7 cellular contexts compared by ENCODE assay signal in genomic region chr5:40680741-40681350, GRCh38. TPM values are rescaled to one million over a fixed set of nuclear protein-coding genes. Genes with fewer than 3 reads are reported as not detected.
DNase-seq lines count a peak whose midpoint lies in the region; ATAC-seq and TF ChIP-seq lines count a peak whose summit lies in the region.

No MANE protein-coding gene starts in this region.

- peak; percentile 21 for TF ChIP-seq CTCF in HFF-Myc (IDR thresholded peaks at IDR 0.05; ENCODE audit: low read depth, low read length, missing control alignments)
- TF ChIP-seq CTCF in epithelial cell of esophagus (IDR thresholded peaks at IDR 0.05; ENCODE audit: insufficient read depth, low read depth, low read length, missing control alignments): no peak

- H3K27ac Mint-ChIP-seq in activated CD4-positive, alpha-beta T cell treated with anti-CD3 and anti-CD28 coated beads, Interleukin-2, amount 10 ng/mL, durations not matched to agents 24 days and 14 days: peak overlapping the region; percentile 99
- peak overlapping the region; percentile 92 to 99 (median 98) for H3K27ac Mint-ChIP-seq in naive thymus-derived CD8-positive, alpha-beta T cell

- peak; percentile 7 to 11 for ATAC-seq in naive thymus-derived CD8-positive, alpha-beta T cell
- no peak for ATAC-seq in GM18517 (IDR thresholded peaks at IDR 0.05; ENCODE audit: unreplicated experiment)

- intact Hi-C loops in activated CD4-positive, alpha-beta T cell treated with anti-CD3 and anti-CD28 coated beads, Interleukin-2, amount 10 ng/mL, durations not matched to agents 24 days and 14 days (cut with micrococcal nuclease): loop anchor here (5.0 kb wide), 1 partner anchor 1479 kb away; no protein-coding TSS in a partner anchor

- peak overlapping the region; percentile 99 for H3K4me3 Mint-ChIP-seq in activated CD4-positive, alpha-beta T cell treated with anti-CD3 and anti-CD28 coated beads, Interleukin-2, amount 10 ng/mL, durations not matched to agents 24 days and 14 days
- H3K4me3 Mint-ChIP-seq in naive thymus-derived CD8-positive, alpha-beta T cell: peak overlapping the region; percentile 90 to 100 (median 97)

- H3K9me3 Mint-ChIP-seq in activated CD4-positive, alpha-beta T cell treated with anti-CD3 and anti-CD28 coated beads, Interleukin-2, amount 10 ng/mL, durations not matched to agents 24 days and 14 days: no peaks in the 10 kb centered on the region
- peaks cover 0 to 2% (median 0%) of the 10 kb centered on the region in 9 donors for H3K9me3 Mint-ChIP-seq in naive thymus-derived CD8-positive, alpha-beta T cell

- H3K27me3 Mint-ChIP-seq in activated CD4-positive, alpha-beta T cell treated with anti-CD3 and anti-CD28 coated beads, Interleukin-2, amount 10 ng/mL, durations not matched to agents 24 days and 14 days: no peaks in the 10 kb centered on the region
- H3K27me3 Mint-ChIP-seq in naive thymus-derived CD8-positive, alpha-beta T cell: no peaks in the 10 kb centered on the region

- H3K4me3 ChIP-seq in HFF-Myc (replicated peaks; ENCODE audit: low read depth, low read length) (peak overlapping the region; percentile 57), epithelial cell of esophagus (ENCODE audit: low read length) (peak overlapping the region; percentile 73)

- H3K36me3 Mint-ChIP-seq in activated CD4-positive, alpha-beta T cell treated with anti-CD3 and anti-CD28 coated beads, Interleukin-2, amount 10 ng/mL, durations not matched to agents 24 days and 14 days (ENCODE audit: low read depth): peaks cover 58% of the 10 kb centered on the region
- H3K36me3 Mint-ChIP-seq in naive thymus-derived CD8-positive, alpha-beta T cell: peaks cover 9 to 24% (median 12%) of the 10 kb centered on the region in 3 donors

- POLR2A ChIA-PET in naive thymus-derived CD8-positive, alpha-beta T cell (lab: Charles Lee): interaction anchor here (0.7 to 9.7 kb wide), 14 partner anchors 10 to 271 kb away, joined by 3 to 140 read pairs (median 4); no protein-coding TSS in a partner anchor

- peaks cover 43% of the 10 kb centered on the region for H3K4me1 Mint-ChIP-seq in activated CD4-positive, alpha-beta T cell treated with anti-CD3 and anti-CD28 coated beads, Interleukin-2, amount 10 ng/mL, durations not matched to agents 24 days and 14 days
- peaks cover 33 to 84% (median 57%) of the 10 kb centered on the region in 4 donors for H3K4me1 Mint-ChIP-seq in naive thymus-derived CD8-positive, alpha-beta T cell

- DNase-seq in HFF-Myc (ENCODE audit: extremely low read depth, low read depth) (no peak), epithelial cell of esophagus (ENCODE audit: low read depth) (peak; percentile 46), kidney glomerular epithelial cell (lab: John Stamatoyannopoulos, UW) (no peak), HK-2 (ENCODE audit: unreplicated experiment) (no peak)
- peak; percentile 86 for DNase-seq in activated CD4-positive, alpha-beta T cell treated with anti-CD3 and anti-CD28 coated beads, Interleukin-2, amount 10 ng/mL, durations not matched to agents 24 days and 14 days
- peak in 9 of 10 donors; percentile 18 to 75 (median 55) for DNase-seq in naive thymus-derived CD8-positive, alpha-beta T cell

RNA-seq across cellular contexts. Expression of gene PTGER4, which starts 1.1 kb away (rescaled TPM):
- total RNA-seq in activated CD4-positive, alpha-beta T cell treated with anti-CD3 and anti-CD28 coated beads, Interleukin-2, amount 10 ng/mL, durations not matched to agents 24 days and 14 days: 49.1 and 53.0 TPM in 2 replicates
- total RNA-seq in naive thymus-derived CD8-positive, alpha-beta T cell: 10 to 100 TPM; 28.2 to 30.7 TPM
- 10 to 100 TPM; 36.0 to 43.8 (median 41.6) TPM for polyA plus RNA-seq in naive thymus-derived CD8-positive, alpha-beta T cell

Comparison
In these comparisons a context has a peak if more than half of its experiments do, and no peak if none do; other contexts are left out.
1. DNase-seq: peak in activated CD4-positive, alpha-beta T cell treated with anti-CD3 and anti-CD28 coated beads, Interleukin-2, amount 10 ng/mL, durations not matched to agents 24 days and 14 days (single experiment), epithelial cell of esophagus (single experiment) and naive thymus-derived CD8-positive, alpha-beta T cell (9 of 10); none in HFF-Myc (single experiment), kidney glomerular epithelial cell (single experiment) and HK-2 (single experiment).